ENCODE assay signal across 1 cellular context in genomic region chr1:41622859-41623732, GRCh38.
A peak's percentile ranks its signal among the peaks of the same experiment; 100 is the strongest.
TF ChIP-seq lines count a peak whose summit lies in the region.

No MANE protein-coding gene starts in this region.

TF ChIP-seq in GM12878, 131 proteins besides CTCF, POLR2A, EP300 and RAD21 (continued from another document and continues in another):
- TF ChIP-seq ZBTB40 (IDR thresholded peaks at IDR 0.05; ENCODE audit: borderline replicate concordance) (no peak), ZNF274 (IDR thresholded peaks at IDR 0.05; ENCODE audit: insufficient read depth, insufficient read length) (no peak), ETV6 (conservative IDR thresholded peaks at IDR 0.05 in 1 of 2, IDR thresholded peaks at IDR 0.05 in 1 of 2; ENCODE audit: borderline replicate concordance in 1 of 2, low read depth in 1 of 2) (0 out of 4 replicates have a peak, but pooled peaks of 1 of the 2 experiments have one; percentile 25), EZH2 (IDR thresholded peaks at IDR 0.05; ENCODE audit: borderline replicate concordance, control insufficient read depth, low read depth, low read length) (no peak), POU2F2 (IDR thresholded peaks at IDR 0.05; ENCODE audit: borderline replicate concordance, low read depth, low read length) (no peak; the same call in 2 of the 3 replicates), ZBTB33 (IDR thresholded peaks at IDR 0.05) (no peak), RELA (IDR thresholded peaks at IDR 0.05; ENCODE audit: borderline replicate concordance, partially characterized antibody) (no peak), CHD4 (IDR thresholded peaks at IDR 0.05) (no peak), MTA2 (IDR thresholded peaks at IDR 0.05; ENCODE audit: low read depth) (peak; percentile 63), POLR2AphosphoS2 (IDR thresholded peaks at IDR 0.05; ENCODE audit: low read depth, low read length) (no peak), SUPT20H (IDR thresholded peaks at IDR 0.05; ENCODE audit: borderline replicate concordance, control insufficient read depth, low read depth, low read length) (no peak), BCL11A (IDR thresholded peaks at IDR 0.05; ENCODE audit: low read depth, low read length) (peak; percentile 66; the same call in 1 of the 2 replicates), FOS (IDR thresholded peaks at IDR 0.05; ENCODE audit: borderline replicate concordance, extremely low read depth, insufficient read length) (no peak), ELK1 (IDR thresholded peaks at IDR 0.05; ENCODE audit: low read depth, low read length) (no peak), ATF3 (IDR thresholded peaks at IDR 0.05; ENCODE audit: borderline replicate concordance, extremely low read depth, low read depth, low read length) (no peak), ZZZ3 (IDR thresholded peaks at IDR 0.05; ENCODE audit: control insufficient read depth, insufficient read length, low read depth) (no peak), BACH1 (IDR thresholded peaks at IDR 0.05; ENCODE audit: borderline replicate concordance) (no peak; the same call in 1 of the 2 replicates), SREBF1 (IDR thresholded peaks at IDR 0.05; ENCODE audit: low read length) (no peak), CBX5 (IDR thresholded peaks at IDR 0.05; ENCODE audit: low read depth) (no peak), ZNF592 (IDR thresholded peaks at IDR 0.05) (no peak), TBL1XR1 (IDR thresholded peaks at IDR 0.05; ENCODE audit: low read depth, low read length) (peak; percentile 89), JUND (IDR thresholded peaks at IDR 0.05; ENCODE audit: low read depth, low read length) (0 out of 2 replicates have a peak, but pooled peaks have one; percentile 34), SIX5 (IDR thresholded peaks at IDR 0.05; ENCODE audit: low read depth, low read length, severe bottlenecking) (no peak), USF1 (IDR thresholded peaks at IDR 0.05; ENCODE audit: borderline replicate concordance, extremely low read length, insufficient read depth, low read depth, low read length) (no peak), IRF3 (IDR thresholded peaks at IDR 0.05) (no peak), TAF1 (IDR thresholded peaks at IDR 0.05; ENCODE audit: borderline replicate concordance, low read depth, low read length) (no peak), HDAC2 (IDR thresholded peaks at IDR 0.05) (no peak), RCOR1 (conservative IDR thresholded peaks at IDR 0.05; ENCODE audit: low read depth, low read length) (no peak), EGR1 (IDR thresholded peaks at IDR 0.05; ENCODE audit: borderline replicate concordance in 1 of 2, low read depth in 2 of 2, low read length in 2 of 2) (no peak), BHLHE40 (IDR thresholded peaks at IDR 0.05; ENCODE audit: borderline replicate concordance in 1 of 2, low read depth in 2 of 2, low read length in 1 of 2) (peak; percentile 27 to 40; a peak in 3 of 4 replicates), CEBPZ (IDR thresholded peaks at IDR 0.05; ENCODE audit: low read depth, low read length) (no peak), MYC (IDR thresholded peaks at IDR 0.05; ENCODE audit: insufficient read depth, insufficient read length, insufficient replicate concordance, low read length, severe bottlenecking) (no peak), USF2 (IDR thresholded peaks at IDR 0.05; ENCODE audit: borderline replicate concordance, low read depth, low read length) (no peak), ZSCAN29 (IDR thresholded peaks at IDR 0.05) (no peak), NKRF (conservative IDR thresholded peaks at IDR 0.05) (0 out of 2 replicates have a peak, but pooled peaks have one; percentile 4), CBFB (IDR thresholded peaks at IDR 0.05; ENCODE audit: low read depth) (peak; percentile 66; the same call in 1 of the 2 replicates), HCFC1 (IDR thresholded peaks at IDR 0.05; ENCODE audit: low read length) (no peak), NRF1 (conservative IDR thresholded peaks at IDR 0.05; ENCODE audit: low read depth, low read length) (no peak)
